In genomic region chr22:17083811-17084540, GRCh38 we compare ENCODE assay signal across 8 cellular contexts.
DNase-seq lines count a peak whose midpoint lies in the region; ATAC-seq and TF ChIP-seq lines count a peak whose summit lies in the region.

No MANE protein-coding gene starts in this region.

- H3K4me1 Mint-ChIP-seq in dendritic cell treated with granulocyte-macrophage colony-stimulating factor and Interleukin-4, amounts not matched to agents 40 ng/mL and 50 ng/mL, for 4 days (ENCODE audit: low read depth), result peaks cover 38% of the 10 kb centered on the region
- peaks cover 10% of the 10 kb centered on the region for H3K4me1 Mint-ChIP-seq in nephron progenitor cell

- H3K36me3 Mint-ChIP-seq in dendritic cell treated with granulocyte-macrophage colony-stimulating factor and Interleukin-4, amounts not matched to agents 40 ng/mL and 50 ng/mL, for 4 days (ENCODE audit: low read depth), result peaks cover 29% of the 10 kb centered on the region
- no peaks in the 10 kb centered on the region for H3K36me3 Mint-ChIP-seq in nephron progenitor cell (ENCODE audit: low read depth)

- H3K27me3 Mint-ChIP-seq in dendritic cell treated with granulocyte-macrophage colony-stimulating factor and Interleukin-4, amounts not matched to agents 40 ng/mL and 50 ng/mL, for 4 days, result no peaks in the 10 kb centered on the region
- peaks cover 58% of the 10 kb centered on the region for H3K27me3 Mint-ChIP-seq in nephron progenitor cell (ENCODE audit: low read depth, poor library complexity)

- H3K36me3 ChIP-seq in MM.1S (replicated peaks; ENCODE audit: insufficient read depth, low read length), result no peaks in the 10 kb centered on the region

- H3K4me3 ChIP-seq in MM.1S (ENCODE audit: low read length), result peak overlapping the region; percentile 89

- peak overlapping the region; percentile 87 for H3K27ac ChIP-seq in C4-2B
- no peak overlapping the region for H3K27ac ChIP-seq in MM.1S (ENCODE audit: low read length)

- H3F3A ChIP-seq in MM.1S (ENCODE audit: insufficient read depth, low read length), result peaks cover 14% of the 10 kb centered on the region

- no peaks in the 10 kb centered on the region for H3K9me3 Mint-ChIP-seq in dendritic cell treated with granulocyte-macrophage colony-stimulating factor and Interleukin-4, amounts not matched to agents 40 ng/mL and 50 ng/mL, for 4 days
- H3K9me3 Mint-ChIP-seq in nephron progenitor cell, result no peaks in the 10 kb centered on the region

- intact Hi-C loops in dendritic cell treated with granulocyte-macrophage colony-stimulating factor and Interleukin-4, amounts not matched to agents 40 ng/mL and 50 ng/mL, for 4 days (cut with micrococcal nuclease), result loop anchor here (1.0 to 2.0 kb wide), 3 partner anchors 9 to 87 kb away; partner anchors contain the start of gene HDHD5

- ATAC-seq in GM18873 (IDR thresholded peaks at IDR 0.05; ENCODE audit: low FRiP score, unreplicated experiment), result no peak

- H3K79me2 ChIP-seq in MM.1S (ENCODE audit: low read length), result peaks cover 16% of the 10 kb centered on the region; the same call in 1 of the 2 replicates

- DNase-seq in MM.1S (no peak), nephron progenitor cell (no peak), NCI-H2171 treated with DMSO at 0.1 percent for 48 hours (lab: John Stamatoyannopoulos, UW) (no peak), dedifferentiated amniotic fluid mesenchymal stem cell (ENCODE audit: extremely low spot score) (no peak), iPS-NIHi11 (ENCODE audit: low spot score) (no peak)

- H3K27me3 ChIP-seq in MM.1S (replicated peaks; ENCODE audit: insufficient read depth, low read length), result no peaks in the 10 kb centered on the region

- H3K9me3 ChIP-seq in MM.1S (replicated peaks; ENCODE audit: insufficient read depth, low read length), result no peaks in the 10 kb centered on the region

- peak overlapping the region; percentile 97 for H3K27ac Mint-ChIP-seq in dendritic cell treated with granulocyte-macrophage colony-stimulating factor and Interleukin-4, amounts not matched to agents 40 ng/mL and 50 ng/mL, for 4 days
- no peak overlapping the region for H3K27ac Mint-ChIP-seq in nephron progenitor cell

- H2AFZ ChIP-seq in MM.1S (ENCODE audit: low read length), result peak overlapping the region; percentile 91; the same call in 1 of the 2 replicates

- TF ChIP-seq CTCF in C4-2B (conservative IDR thresholded peaks at IDR 0.05) (no peak), MM.1S (IDR thresholded peaks at IDR 0.05; ENCODE audit: low read length) (no peak), nephron progenitor cell (IDR thresholded peaks at IDR 0.05) (no peak)

- peaks cover 22% of the 10 kb centered on the region for H3K4me1 ChIP-seq in MM.1S (ENCODE audit: low read length)

- no peaks in the 10 kb centered on the region for H3K9me2 ChIP-seq in MM.1S (replicated peaks; ENCODE audit: insufficient read depth, low read length)

- no peak overlapping the region for H3K9ac ChIP-seq in MM.1S (ENCODE audit: low read length)

- no peaks in the 10 kb centered on the region for H4K20me1 ChIP-seq in MM.1S (ENCODE audit: insufficient read depth, low read length)

- peak overlapping the region; percentile 96 for H3K4me3 Mint-ChIP-seq in dendritic cell treated with granulocyte-macrophage colony-stimulating factor and Interleukin-4, amounts not matched to agents 40 ng/mL and 50 ng/mL, for 4 days
- H3K4me3 Mint-ChIP-seq in nephron progenitor cell, result peak overlapping the region; percentile 85

- peak overlapping the region; percentile 86 for H3K4me2 ChIP-seq in MM.1S (ENCODE audit: low read depth, low read length)
